ENCODE assay signal across 8 cellular contexts in the genomic region with DNA sequence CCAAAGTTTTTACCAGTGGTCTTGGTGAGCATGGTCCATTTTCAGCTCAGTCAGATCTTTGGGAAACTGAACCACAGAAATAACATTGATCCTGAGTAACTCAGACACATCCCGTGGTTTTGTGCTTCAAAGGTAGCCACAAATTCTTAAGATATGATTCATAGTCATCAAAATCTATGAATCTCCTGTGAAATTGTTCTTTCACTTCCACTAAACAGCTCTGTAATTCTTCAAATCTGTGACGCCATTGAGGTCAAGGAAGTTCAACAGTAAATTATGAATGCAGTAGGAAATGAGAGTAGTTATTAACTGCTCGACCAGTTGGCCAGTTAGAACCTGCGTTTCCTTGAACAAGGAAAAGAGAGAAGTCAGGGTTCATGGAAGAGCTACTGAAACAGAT.
A peak's percentile ranks its signal among the peaks of the same experiment; 100 is the strongest.
DNase-seq lines count a peak whose midpoint lies in the region; ATAC-seq, FAIRE-seq and TF ChIP-seq lines count a peak whose summit lies in the region.

No MANE protein-coding gene starts in this region.

- H3K36me3 Mint-ChIP-seq in activated naive CD8-positive, alpha-beta T cell treated with anti-CD3 and anti-CD28 coated beads, Interleukin-2, amount 50 U/mL, for 24 hours (ENCODE audit: low read depth): peaks cover 9% of the 10 kb centered on the region

- no peak overlapping the region for H3K4me3 ChIP-seq in pancreas

- FAIRE-seq in pancreas (lab: Jason Lieb, UNC): no peak

- intact Hi-C loops in pancreas (cut with DNase I) (no loop called here), sciatic nerve (cut with DNase I) (no loop called here)

- TF ChIP-seq CTCF in pancreas (IDR thresholded peaks at IDR 0.05): no peak

- no peaks in the 10 kb centered on the region for H3K27me3 ChIP-seq in pancreas

- H3K27ac ChIP-seq in pancreas: peak overlapping the region in 2 of 4 donors; percentile 20 to 50

- H3K4me3 Mint-ChIP-seq in activated naive CD8-positive, alpha-beta T cell treated with anti-CD3 and anti-CD28 coated beads, Interleukin-2, amount 50 U/mL, for 24 hours: no peak overlapping the region

- H3K9me3 Mint-ChIP-seq in activated naive CD8-positive, alpha-beta T cell treated with anti-CD3 and anti-CD28 coated beads, Interleukin-2, amount 50 U/mL, for 24 hours: peaks cover 10% of the 10 kb centered on the region

- WGBS in pancreas, 2 donors: 50 to 55% methylated on average over 4 of the region's 4 CpGs

- H3K4me1 Mint-ChIP-seq in activated naive CD8-positive, alpha-beta T cell treated with anti-CD3 and anti-CD28 coated beads, Interleukin-2, amount 50 U/mL, for 24 hours: peaks cover 31% of the 10 kb centered on the region

- no peaks in the 10 kb centered on the region for H3K9me3 ChIP-seq in pancreas

- H3K4me1 ChIP-seq in pancreas: peaks cover 0 to 18% (median 14%) of the 10 kb centered on the region in 3 donors

- no peaks in the 10 kb centered on the region for H3K27me3 Mint-ChIP-seq in activated naive CD8-positive, alpha-beta T cell treated with anti-CD3 and anti-CD28 coated beads, Interleukin-2, amount 50 U/mL, for 24 hours

- H3K36me3 ChIP-seq in pancreas: no peaks in the 10 kb centered on the region

- ATAC-seq in GM18909 (IDR thresholded peaks at IDR 0.05; ENCODE audit: poor library complexity, unreplicated experiment): peak; percentile 65
- ATAC-seq in HG03378 (IDR thresholded peaks at IDR 0.05; ENCODE audit: unreplicated experiment): peak; percentile 84
- peak; percentile 50 for ATAC-seq in activated naive CD8-positive, alpha-beta T cell treated with anti-CD3 and anti-CD28 coated beads, Interleukin-2, amount 50 U/mL, for 24 hours
- peak in 3 of 4 donors; percentile 45 to 47 (median 46) for ATAC-seq in pancreas
- no peak for ATAC-seq in HG02571 (IDR thresholded peaks at IDR 0.05; ENCODE audit: unreplicated experiment)
- no peak for ATAC-seq in sciatic nerve

- H3K27ac Mint-ChIP-seq in activated naive CD8-positive, alpha-beta T cell treated with anti-CD3 and anti-CD28 coated beads, Interleukin-2, amount 50 U/mL, for 24 hours: no peak overlapping the region

- DNase-seq in activated naive CD8-positive, alpha-beta T cell treated with anti-CD3 and anti-CD28 coated beads, Interleukin-2, amount 50 U/mL, for 24 hours: no peak
- DNase-seq in pancreas (no peak), cerebellar nuclear complex (lab: John Stamatoyannopoulos, UW) (no peak), retina (no peak), sciatic nerve (ENCODE audit: low spot score) (no peak)

Comparison
In these comparisons a context has a peak if more than half of its experiments do, and no peak if none do; other contexts are left out.
1. ATAC-seq: peak in GM18909 (single experiment), HG03378 (single experiment), activated naive CD8-positive, alpha-beta T cell treated with anti-CD3 and anti-CD28 coated beads, Interleukin-2, amount 50 U/mL, for 24 hours (single experiment) and pancreas (3 of 4); none in HG02571 (single experiment) and sciatic nerve (single experiment).